ENCODE assay signal across 9 cellular contexts in genomic region chr10:47994045-47994444, GRCh38. TPM values are rescaled to one million over a fixed set of nuclear protein-coding genes. Genes with fewer than 3 reads are reported as not detected.
DNase-seq lines count a peak whose midpoint lies in the region; FAIRE-seq and TF ChIP-seq lines count a peak whose summit lies in the region.
"Not testable (repeated sequence)": the region's sequence is repeated elsewhere in the genome, so short reads cannot be mapped to it uniquely, and the experiment has no call there.
"Had no signal": no experiment of that assay in that cellular context is flagged by ENCODE, and none has a peak within 500 bp of the region (broad histone marks: within the 10 kb centered on the region; RNA-seq: fewer than 3 reads in every experiment).

No MANE protein-coding gene starts in this region.

- not testable (repeated sequence) for H3K4me3 ChIP-seq in SK-N-SH (ENCODE audit: low read depth in 2 of 2, low read length in 1 of 2); astrocyte (ENCODE audit: insufficient read depth, low read depth, low read length); endodermal cell (ENCODE audit: low read length)

- H3K4me1 Mint-ChIP-seq in astrocyte (ENCODE audit: low read depth, unreplicated experiment); endodermal cell: not testable (repeated sequence)

- FAIRE-seq in astrocyte (lab: Jason Lieb, UNC): not testable (repeated sequence)

- H3K27me3 ChIP-seq in SK-N-SH (ENCODE audit: insufficient read depth); astrocyte (ENCODE audit: insufficient read depth, low read length); endodermal cell (ENCODE audit: control insufficient read depth, insufficient read depth, low read length, poor library complexity, severe bottlenecking): not testable (repeated sequence)

- TF ChIP-seq EP300 in SK-N-SH (IDR thresholded peaks at IDR 0.05; ENCODE audit: borderline replicate concordance in 1 of 2, low read depth in 1 of 2, low read length in 1 of 2): peak in 1 of 2 experiments; percentile 37; a peak in 1 of 4 replicates

- not testable (repeated sequence) for H3K4me2 ChIP-seq in SK-N-SH; astrocyte (ENCODE audit: low read length)

- H3K9me2 ChIP-seq in SK-N-SH: not testable (repeated sequence)

- TF ChIP-seq RAD21 in SK-N-SH (IDR thresholded peaks at IDR 0.05; ENCODE audit: low read length): not testable (repeated sequence)

- POLR2A ChIA-PET in SK-N-SH (lab: Yijun Ruan, JAX): not testable (repeated sequence)

- not testable (repeated sequence) for H3K4me3 Mint-ChIP-seq in astrocyte (ENCODE audit: unreplicated experiment); endodermal cell

- not testable (repeated sequence) for H3K9ac ChIP-seq in SK-N-SH; astrocyte (ENCODE audit: low read length); endodermal cell (ENCODE audit: extremely low read depth, low read length, poor library complexity, severe bottlenecking)

- DNase-seq in ACHN (peak; percentile 48), ELR (ENCODE audit: low read depth) (peak; percentile 78), M059J (ENCODE audit: low read depth) (peak; percentile 61), astrocyte (ENCODE audit: low read depth) (peak; percentile 61), endodermal cell (peak; percentile 34), kidney glomerular epithelial cell (lab: John Stamatoyannopoulos, UW) (peak; percentile 19)
- not testable (repeated sequence) for DNase-seq in SK-N-SH

- H3K9me3 Mint-ChIP-seq in astrocyte (ENCODE audit: unreplicated experiment); endodermal cell: not testable (repeated sequence)

- WGBS in SK-N-SH (ENCODE audit: low lambda C conversion rate): 67% methylated on average over 1 of the region's 3 CpGs
- WGBS in endodermal cell (ENCODE audit: insufficient coverage in 1 of 2, insufficient read length in 1 of 2), 2 experiments: no CpG with 5 or more reads among the region's 3 CpGs

- H3K27ac ChIP-seq in SK-N-SH (ENCODE audit: low read depth in 2 of 2, low read length in 1 of 2): peak overlapping the region in 1 of 2 experiments; percentile 50; a peak in 2 of 4 replicates
- H3K27ac ChIP-seq in astrocyte (ENCODE audit: low read depth, low read length); endodermal cell (ENCODE audit: low read depth, low read length): not testable (repeated sequence)

- not testable (repeated sequence) for H3K27me3 Mint-ChIP-seq in astrocyte (ENCODE audit: low read depth, unreplicated experiment); endodermal cell (ENCODE audit: insufficient read depth)

- not testable (repeated sequence) for H3K9me3 ChIP-seq in SK-N-SH; astrocyte (ENCODE audit: insufficient read depth, low read depth, low read length); endodermal cell (ENCODE audit: control insufficient read depth, low read length)

- TF ChIP-seq CTCF in SK-N-SH (IDR thresholded peaks at IDR 0.05); astrocyte (IDR thresholded peaks at IDR 0.05; ENCODE audit: insufficient read depth, low read depth, low read length); endodermal cell (conservative IDR thresholded peaks at IDR 0.05): not testable (repeated sequence)

- not testable (repeated sequence) for H3K79me2 ChIP-seq in SK-N-SH (ENCODE audit: insufficient read depth); astrocyte (ENCODE audit: insufficient read depth, low read length)

- H3K36me3 Mint-ChIP-seq in astrocyte (ENCODE audit: low read depth, unreplicated experiment); endodermal cell (ENCODE audit: low read depth): not testable (repeated sequence)

- not testable (repeated sequence) for H2AFZ ChIP-seq in SK-N-SH (ENCODE audit: low read depth); astrocyte (ENCODE audit: low read depth, low read length)

- not testable (repeated sequence) for H4K20me1 ChIP-seq in SK-N-SH (ENCODE audit: insufficient read depth); astrocyte (ENCODE audit: insufficient read depth, low read length)

- in situ Hi-C loops in ACHN (cut with HindIII; ENCODE audit: low pct_ligation_motif_present, low pct_unique_long_range_greater_than_20kb, low sequenced_read_pairs): not testable (repeated sequence)

- not testable (repeated sequence) for H3K27ac Mint-ChIP-seq in astrocyte (ENCODE audit: unreplicated experiment); endodermal cell

- H3K4me1 ChIP-seq in SK-N-SH (ENCODE audit: control insufficient read depth in 1 of 2, insufficient read depth in 2 of 2, low read depth in 1 of 2, low read length in 1 of 2); astrocyte (ENCODE audit: insufficient read depth, low read length); endodermal cell (ENCODE audit: control insufficient read depth, insufficient read depth, low read length): not testable (repeated sequence)

- CTCF ChIA-PET in SK-N-SH (lab: Yijun Ruan, JAX): not testable (repeated sequence)

- H3F3A ChIP-seq in SK-N-SH (replicated peaks; ENCODE audit: insufficient read depth): not testable (repeated sequence)

- not testable (repeated sequence) for H3K36me3 ChIP-seq in SK-N-SH (replicated peaks in 1 of 2; ENCODE audit: control insufficient read depth in 1 of 2, insufficient read depth in 2 of 2, low read length in 1 of 2); astrocyte (ENCODE audit: insufficient read depth, low read length); endodermal cell (ENCODE audit: control insufficient read depth, insufficient read depth, low read length)

TF ChIP-seq in SK-N-SH, 30 proteins besides CTCF, POLR2A, EP300 and RAD21:
- TF ChIP-seq PBX3 (IDR thresholded peaks at IDR 0.05): peak; percentile 11; the same call in 1 of the 2 replicates
- peak; percentile 17; the same call in 1 of the 2 replicates for TF ChIP-seq JUND (IDR thresholded peaks at IDR 0.05)
- TF ChIP-seq TCF12 (IDR thresholded peaks at IDR 0.05): peak; percentile 31; the same call in 1 of the 2 replicates

RNA-seq across cellular contexts. Expression of gene FAM25C, which starts 5.5 kb away (rescaled TPM):
- not detected in 2 replicates for total RNA-seq in M059J (2014; rRNA removed; shearing (Covaris generic))
- polyA plus RNA-seq in SK-N-SH (2012; rRNA removed): not detected in 2 replicates
- not detected in 2 replicates for polyA plus RNA-seq in SK-N-SH (2012; cell fraction: cytosol; rRNA removed)
- not detected in 2 replicates for polyA plus RNA-seq in SK-N-SH (2012; cell fraction: nucleus; rRNA removed)
- total RNA-seq in astrocyte: not detected in 2 replicates
- not detected for total RNA-seq in endodermal cell
- polyA plus RNA-seq in endodermal cell (2013, experiment 1 of 2): not detected
- polyA plus RNA-seq in endodermal cell (2013, experiment 2 of 2): not detected
- total RNA-seq: Daoy, GM12878 had no signal
- polyA plus RNA-seq: GM12878 had no signal
